Comparison of ENCODE assay signal across 12 cellular contexts in the genomic region with DNA sequence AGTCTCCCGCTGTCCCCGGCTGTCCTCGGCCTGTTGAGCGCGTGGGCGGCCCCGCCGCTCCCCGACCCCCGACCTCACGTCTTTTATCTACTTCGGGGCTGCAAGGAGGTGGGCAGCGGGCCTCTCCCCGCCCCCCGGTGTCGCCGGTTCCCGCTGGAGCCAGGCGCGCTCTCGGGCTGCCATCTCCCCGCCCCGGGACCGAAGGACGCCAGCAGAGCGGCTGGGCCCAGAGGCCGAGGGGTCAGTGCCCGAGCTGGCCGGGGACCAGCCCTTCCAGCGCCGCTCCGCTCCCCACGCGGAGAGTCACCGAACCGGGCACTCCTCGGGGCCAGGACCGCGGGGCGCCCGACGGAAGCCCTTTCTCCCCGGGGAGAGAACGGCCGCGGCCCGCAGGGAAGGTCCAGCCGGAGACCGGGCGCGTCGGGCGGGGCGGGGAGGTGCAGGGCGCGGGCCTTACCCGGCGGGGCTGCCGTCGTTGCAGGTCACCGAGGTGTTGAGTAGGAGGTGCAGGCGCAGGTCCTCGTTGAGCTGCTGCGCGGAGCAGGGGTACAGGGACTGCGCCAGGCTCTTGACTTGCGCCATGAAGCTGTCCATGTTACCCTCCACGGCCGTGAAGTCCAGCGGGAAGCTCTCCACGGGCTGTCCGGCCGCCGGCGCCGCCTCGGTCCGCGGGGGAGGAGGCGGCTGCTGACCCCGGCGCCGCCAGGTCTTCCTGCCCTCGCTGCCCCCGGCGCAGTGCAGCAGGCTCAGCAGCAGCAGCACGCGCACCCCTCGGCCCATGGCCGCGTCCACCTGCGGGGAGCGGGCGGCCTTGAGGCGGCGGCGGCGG. TPM values are rescaled to one million over a fixed set of nuclear protein-coding genes. Genes with fewer than 3 reads are reported as not detected.
DNase-seq lines count a peak whose midpoint lies in the region; ATAC-seq and TF ChIP-seq lines count a peak whose summit lies in the region.
"Had no signal": no experiment of that assay in that cellular context is flagged by ENCODE, and none has a peak within 500 bp of the region (broad histone marks: within the 10 kb centered on the region; RNA-seq: fewer than 3 reads in every experiment).

No MANE protein-coding gene starts in this region.

- no peak for ATAC-seq in central memory CD8-positive, alpha-beta T cell (replicated peaks; ENCODE audit: extremely low read depth, poor library complexity, severe bottlenecking)
- ATAC-seq in HG02981 (IDR thresholded peaks at IDR 0.05; ENCODE audit: unreplicated experiment): no peak

- no peaks in the 10 kb centered on the region for H3K4me1 ChIP-seq in A673 (ENCODE audit: insufficient read depth, low read length, poor library complexity, severe bottlenecking)

- no peak overlapping the region for H3K27ac ChIP-seq in A673 (ENCODE audit: low read depth, low read length, poor library complexity, severe bottlenecking)
- H3K27ac ChIP-seq: ovary had no signal

- POLR2A ChIA-PET in A673 (lab: Charles Lee; ENCODE audit: low non-redundant PET): interaction anchor here (0.7 kb wide), 1 partner anchor 30 kb away, joined by 6 read pairs; no protein-coding TSS in a partner anchor
- POLR2A ChIA-PET in activated CD4-positive, alpha-beta memory T cell treated with anti-CD3 and anti-CD28 coated beads, Interleukin-2, amount 10 ng/mL, durations not matched to agents 7 days and 5 days (lab: Charles Lee): interaction anchor here (0.7 to 2.3 kb wide), 7 partner anchors 16 to 245 kb away, joined by 3 to 30 read pairs (median 3); a partner anchor contains a TSS

- BruUV-seq in A673 (replicated peaks; lab: Mats Ljungman, UMichigan): no TSS peak

- H3K4me3 Mint-ChIP-seq in central memory CD8-positive, alpha-beta T cell: peak overlapping the region; percentile 29
- H3K4me3 Mint-ChIP-seq in nephron: peak overlapping the region in 2 of 3 experiments; percentile 21 to 44
- no peak overlapping the region for H3K4me3 Mint-ChIP-seq in activated CD4-positive, alpha-beta memory T cell treated with anti-CD3 and anti-CD28 coated beads, Interleukin-2, amount 10 ng/mL, durations not matched to agents 7 days and 5 days
- H3K4me3 Mint-ChIP-seq: activated T-helper 1 cell treated with anti-CD3 and anti-CD28 coated beads, Interleukin-12 subunit alpha, Interleukin-12 subunit beta, Interleukin-2, Interleukin-4 antibody, amounts not matched to agents 30 ng/mL and 10 ng/mL and 1 ng/mL, durations not matched to agents 14 hours and 24 hours and 36 hours had no signal

- no peaks in the 10 kb centered on the region for H3K9me3 ChIP-seq in A673 (ENCODE audit: low read depth, low read length, poor library complexity, severe bottlenecking)
- H3K9me3 ChIP-seq: ovary had no signal

- CTCF ChIA-PET in A673 (lab: Charles Lee): interaction anchor here (1.0 to 1.6 kb wide), 5 partner anchors 7 to 77 kb away, joined by 3 to 23 read pairs (median 4); a partner anchor contains a TSS
- CTCF ChIA-PET in activated CD4-positive, alpha-beta memory T cell treated with anti-CD3 and anti-CD28 coated beads, Interleukin-2, amount 10 ng/mL, durations not matched to agents 7 days and 5 days (lab: Charles Lee): interaction anchor here (1.0 to 2.6 kb wide), 20 partner anchors 9 to 390 kb away, joined by 3 to 73 read pairs (median 4); a partner anchor contains a TSS

- no peak overlapping the region for H3K27ac Mint-ChIP-seq in central memory CD8-positive, alpha-beta T cell (ENCODE audit: low read depth)
- H3K27ac Mint-ChIP-seq in nephron: no peak overlapping the region
- no peak overlapping the region for H3K27ac Mint-ChIP-seq in activated CD4-positive, alpha-beta memory T cell treated with anti-CD3 and anti-CD28 coated beads, Interleukin-2, amount 10 ng/mL, durations not matched to agents 7 days and 5 days
- H3K27ac Mint-ChIP-seq: activated T-helper 1 cell treated with anti-CD3 and anti-CD28 coated beads, Interleukin-12 subunit alpha, Interleukin-12 subunit beta, Interleukin-2, Interleukin-4 antibody, amounts not matched to agents 30 ng/mL and 10 ng/mL and 1 ng/mL, durations not matched to agents 14 hours and 24 hours and 36 hours had no signal

- H3K36me3 ChIP-seq in A673 (ENCODE audit: insufficient read depth, low read length, poor library complexity, severe bottlenecking): no peaks in the 10 kb centered on the region
- no peaks in the 10 kb centered on the region for H3K36me3 ChIP-seq in H7 (replicated peaks; ENCODE audit: control insufficient read depth, insufficient read depth, low read length)
- H3K36me3 ChIP-seq: ovary had no signal

- no peaks in the 10 kb centered on the region for H3K9me3 Mint-ChIP-seq in central memory CD8-positive, alpha-beta T cell
- H3K9me3 Mint-ChIP-seq in nephron: no peaks in the 10 kb centered on the region
- H3K9me3 Mint-ChIP-seq in activated CD4-positive, alpha-beta memory T cell treated with anti-CD3 and anti-CD28 coated beads, Interleukin-2, amount 10 ng/mL, durations not matched to agents 7 days and 5 days: no peaks in the 10 kb centered on the region
- H3K9me3 Mint-ChIP-seq: activated T-helper 1 cell treated with anti-CD3 and anti-CD28 coated beads, Interleukin-12 subunit alpha, Interleukin-12 subunit beta, Interleukin-2, Interleukin-4 antibody, amounts not matched to agents 30 ng/mL and 10 ng/mL and 1 ng/mL, durations not matched to agents 14 hours and 24 hours and 36 hours had no signal

- peaks cover 2% of the 10 kb centered on the region for H3K36me3 Mint-ChIP-seq in central memory CD8-positive, alpha-beta T cell (ENCODE audit: insufficient read depth)
- no peaks in the 10 kb centered on the region for H3K36me3 Mint-ChIP-seq in nephron (ENCODE audit: low read depth)
- H3K36me3 Mint-ChIP-seq in activated CD4-positive, alpha-beta memory T cell treated with anti-CD3 and anti-CD28 coated beads, Interleukin-2, amount 10 ng/mL, durations not matched to agents 7 days and 5 days (ENCODE audit: low read depth): no peaks in the 10 kb centered on the region

- H3K27me3 Mint-ChIP-seq in central memory CD8-positive, alpha-beta T cell: peaks cover 53% of the 10 kb centered on the region
- H3K27me3 Mint-ChIP-seq in nephron (ENCODE audit: low read depth): peaks cover 53% of the 10 kb centered on the region
- H3K27me3 Mint-ChIP-seq in activated CD4-positive, alpha-beta memory T cell treated with anti-CD3 and anti-CD28 coated beads, Interleukin-2, amount 10 ng/mL, durations not matched to agents 7 days and 5 days: peaks cover 40% of the 10 kb centered on the region

- H3K27me3 ChIP-seq in A673 (replicated peaks; ENCODE audit: insufficient read depth, low read depth, low read length, poor library complexity): peaks cover 48% of the 10 kb centered on the region
- H3K27me3 ChIP-seq in H7 (ENCODE audit: control insufficient read depth, insufficient read depth, low read length): peaks cover 63% of the 10 kb centered on the region

- peaks cover 20% of the 10 kb centered on the region for H3K4me1 Mint-ChIP-seq in central memory CD8-positive, alpha-beta T cell
- H3K4me1 Mint-ChIP-seq in nephron: peaks cover 19% of the 10 kb centered on the region
- peaks cover 4% of the 10 kb centered on the region for H3K4me1 Mint-ChIP-seq in activated CD4-positive, alpha-beta memory T cell treated with anti-CD3 and anti-CD28 coated beads, Interleukin-2, amount 10 ng/mL, durations not matched to agents 7 days and 5 days

- H3K4me3 ChIP-seq in A673 (ENCODE audit: low read depth, low read length, poor library complexity, severe bottlenecking): peak overlapping the region; percentile 31
- H3K4me3 ChIP-seq in H7 (ENCODE audit: insufficient read depth, low read depth, low read length): peak overlapping the region; percentile 25

- intact Hi-C loops in A673 (cut with micrococcal nuclease; ENCODE audit: unreplicated experiment): no loop called here

- TF ChIP-seq CTCF in A673 (conservative IDR thresholded peaks at IDR 0.05; ENCODE audit: low read depth, low read length) (no peak), nephron (IDR thresholded peaks at IDR 0.05; ENCODE audit: unreplicated experiment in 3 of 3) (no peak)

- DNase-seq in A673 (ENCODE audit: low spot score) (no peak), H7 (peak; percentile 83), NCI-H128 (lab: John Stamatoyannopoulos, UW; ENCODE audit: unreplicated experiment) (no peak), putamen (ENCODE audit: low spot score) (no peak)
- DNase-seq in central memory CD8-positive, alpha-beta T cell (ENCODE audit: low spot score in 2 of 2): no peak
- DNase-seq in activated CD4-positive, alpha-beta memory T cell treated with anti-CD3 and anti-CD28 coated beads, Interleukin-2, amount 10 ng/mL, durations not matched to agents 7 days and 5 days: no peak
- DNase-seq: NK-92 treated with Interleukin-12 subunit alpha and Interleukin-12 subunit beta, amount 100 ng/mL, for 24 hours had no signal

RNA-seq across cellular contexts. Expression of a gene that starts 0.6 kb away (rescaled TPM):
- total RNA-seq in A673 (2021): not detected in 2 replicates
- 2.0 and 2.3 TPM in 2 replicates for total RNA-seq in H7 (2014; rRNA removed; shearing (Covaris generic))
- total RNA-seq in activated CD4-positive, alpha-beta memory T cell treated with anti-CD3 and anti-CD28 coated beads, Interleukin-2, amount 10 ng/mL, durations not matched to agents 7 days and 5 days: under 1 TPM in 1 of 2 experiments, not detected in 1; 0.15 TPM

RNA-seq across cellular contexts. Expression of a gene that starts 13.3 kb away (rescaled TPM):
- total RNA-seq in A673 (2021): not detected in 2 replicates
- total RNA-seq in H7 (2014; rRNA removed; shearing (Covaris generic)): 0.24 and 0.30 TPM in 2 replicates
- total RNA-seq in activated CD4-positive, alpha-beta memory T cell treated with anti-CD3 and anti-CD28 coated beads, Interleukin-2, amount 10 ng/mL, durations not matched to agents 7 days and 5 days: not detected
- total RNA-seq: ovary, ureter had no signal

RNA-seq across cellular contexts. Expression of a gene that starts 17.1 kb away (rescaled TPM):
- 46.2 and 52.2 TPM in 2 replicates for total RNA-seq in A673 (2021)
- total RNA-seq in H7 (2014; rRNA removed; shearing (Covaris generic)): 62.1 and 65.8 TPM in 2 replicates
- total RNA-seq in activated CD4-positive, alpha-beta memory T cell treated with anti-CD3 and anti-CD28 coated beads, Interleukin-2, amount 10 ng/mL, durations not matched to agents 7 days and 5 days: 10 to 100 TPM; 25.3 to 29.9 TPM

RNA-seq across cellular contexts. Expression of a gene that starts 23.2 kb away (rescaled TPM):
- total RNA-seq in A673 (2021): 75.5 and 108 TPM in 2 replicates
- 267 and 298 TPM in 2 replicates for total RNA-seq in H7 (2014; rRNA removed; shearing (Covaris generic))
- total RNA-seq in activated CD4-positive, alpha-beta memory T cell treated with anti-CD3 and anti-CD28 coated beads, Interleukin-2, amount 10 ng/mL, durations not matched to agents 7 days and 5 days: 10 to 100 TPM; 25.8 to 34.7 TPM

RNA-seq across cellular contexts. Expression of a gene that starts 32.8 kb away (rescaled TPM):
- 46.7 and 49.7 TPM in 2 replicates for total RNA-seq in A673 (2021)
- total RNA-seq in H7 (2014; rRNA removed; shearing (Covaris generic)): 27.0 and 31.7 TPM in 2 replicates
- 10 to 100 TPM; 35.2 to 36.5 TPM for total RNA-seq in activated CD4-positive, alpha-beta memory T cell treated with anti-CD3 and anti-CD28 coated beads, Interleukin-2, amount 10 ng/mL, durations not matched to agents 7 days and 5 days
